8 cellular contexts compared by ENCODE assay signal in genomic region chr1:32652244-32652962, GRCh38. TPM values are rescaled to one million over a fixed set of nuclear protein-coding genes. Genes with fewer than 3 reads are reported as not detected.
A peak's percentile ranks its signal among the peaks of the same experiment; 100 is the strongest.
DNase-seq lines count a peak whose midpoint lies in the region; ATAC-seq, FAIRE-seq and TF ChIP-seq lines count a peak whose summit lies in the region.

No MANE protein-coding gene starts in this region.

- H3K4me1 Mint-ChIP-seq in HFFc6 (ENCODE audit: low read depth) (peaks cover 38% of the 10 kb centered on the region), mesothelial cell of epicardium (peaks cover 52% of the 10 kb centered on the region)

- H3K4me1 ChIP-seq in A549 (peaks cover 23% of the 10 kb centered on the region), GM12878 (ENCODE audit: control insufficient read depth, insufficient read depth, low read length) (peaks cover 3% of the 10 kb centered on the region; the same call in 1 of the 2 replicates)

- 88% methylated on average over 16 of the region's 16 CpGs for WGBS in A549 (ENCODE audit: missing lambda C conversion rate)
- 60% methylated on average over 16 of the region's 16 CpGs for WGBS in GM12878 (ENCODE audit: insufficient coverage, insufficient replicate concordance, low lambda C conversion rate, missing lambda C conversion rate)

- RAD21 ChIA-PET in GM12878 (lab: Charles Lee; ENCODE audit: unreplicated experiment), result interaction anchor here (1.0 kb wide), 1 partner anchor 132 kb away, joined by 3 read pairs; no protein-coding TSS in a partner anchor

- peak overlapping the region; percentile 97 for H3K4me3 Mint-ChIP-seq in HFFc6
- H3K4me3 Mint-ChIP-seq in mesothelial cell of epicardium, result peak overlapping the region; percentile 82

- ATAC-seq in A549 (no peak), GM12878 (no peak)

- no peak for TF ChIP-seq CTCF in A549 (IDR thresholded peaks at IDR 0.05)
- TF ChIP-seq CTCF in HFFc6 (IDR thresholded peaks at IDR 0.05), result no peak
- TF ChIP-seq CTCF in GM12878 (IDR thresholded peaks at IDR 0.05 in 2 of 3, conservative IDR thresholded peaks at IDR 0.05 in 1 of 3; ENCODE audit: control insufficient read depth in 2 of 3, extremely low read depth in 1 of 3, insufficient read depth in 1 of 3, low read depth in 3 of 3, low read length in 3 of 3), result no peak
- no peak for TF ChIP-seq CTCF in mesothelial cell of epicardium (IDR thresholded peaks at IDR 0.05; ENCODE audit: unreplicated experiment)

- FAIRE-seq in A549 (lab: Jason Lieb, UNC), result no peak
- no peak for FAIRE-seq in GM12878 (lab: Jason Lieb, UNC)

- in situ Hi-C loops in GM12878 (cut with MboI), result no loop called here
- in situ Hi-C loops in ACHN (cut with HindIII; ENCODE audit: low pct_ligation_motif_present, low pct_unique_long_range_greater_than_20kb, low sequenced_read_pairs), result no loop called here

- no peaks in the 10 kb centered on the region for H4K20me1 ChIP-seq in GM12878 (ENCODE audit: control insufficient read depth, insufficient read depth)

- H3K9ac ChIP-seq in GM12878 (ENCODE audit: control insufficient read depth, insufficient read depth, low read length), result peak overlapping the region; percentile 100

- H3K4me2 ChIP-seq in A549 (peak overlapping the region; percentile 90), GM12878 (ENCODE audit: control insufficient read depth, insufficient read depth) (peak overlapping the region; percentile 64)

- POLR2A ChIA-PET in A549 (lab: Yijun Ruan, JAX), result no interaction called here
- POLR2A ChIA-PET in GM12878 (lab: Charles Lee), result interaction anchor here (1.0 to 1.1 kb wide), 2 partner anchors 23 to 224 kb away, joined by 3 read pairs; no protein-coding TSS in a partner anchor

- CTCF ChIA-PET in A549 (lab: Yijun Ruan, JAX), result no interaction called here
- CTCF ChIA-PET in GM12878 (lab: Yijun Ruan, JAX), result interaction anchor here (1.2 to 1.5 kb wide), 2 partner anchors 33 to 132 kb away, joined by 3 to 4 read pairs; no protein-coding TSS in a partner anchor

- H3K9me3 ChIP-seq in A549 (no peaks in the 10 kb centered on the region), GM12878 (replicated peaks; ENCODE audit: control insufficient read depth, insufficient read depth, low read length) (no peaks in the 10 kb centered on the region)

- peaks cover 88% of the 10 kb centered on the region for H3K79me2 ChIP-seq in GM12878 (ENCODE audit: control insufficient read depth, insufficient read depth, low read length)

- H3K27ac ChIP-seq in A549 (peak overlapping the region; percentile 88 to 98), GM12878 (ENCODE audit: control insufficient read depth, insufficient read depth) (peak overlapping the region; percentile 100)

- no TSS peak for BruUV-seq in GM12878 (replicated peaks; lab: Mats Ljungman, UMichigan)

- H3K36me3 Mint-ChIP-seq in HFFc6 (ENCODE audit: low read depth) (peaks cover 34% of the 10 kb centered on the region), mesothelial cell of epicardium (peaks cover 23% of the 10 kb centered on the region)

- no peaks in the 10 kb centered on the region for H3K27me3 ChIP-seq in GM12878 (replicated peaks in 1 of 2; ENCODE audit: control insufficient read depth in 2 of 2, insufficient read depth in 2 of 2, low read length in 1 of 2)

- H3K27me3 Mint-ChIP-seq in HFFc6 (ENCODE audit: insufficient read depth) (peaks cover 5% of the 10 kb centered on the region; the same call in 1 of the 2 replicates), mesothelial cell of epicardium (ENCODE audit: low read depth) (no peaks in the 10 kb centered on the region)

- H2AFZ ChIP-seq in GM12878 (ENCODE audit: control insufficient read depth, low read depth, low read length), result no peak overlapping the region

- SMC1A ChIA-PET in GM12878 (lab: Charles Lee; ENCODE audit: uncharacterized antibody, unreplicated experiment), result interaction anchor here (0.9 to 1.4 kb wide), 6 partner anchors 11 to 35 kb away, joined by 3 to 5 read pairs (median 3); no protein-coding TSS in a partner anchor

- TF ChIP-seq RAD21 in A549 (conservative IDR thresholded peaks at IDR 0.05 in 1 of 2, IDR thresholded peaks at IDR 0.05 in 1 of 2), result no peak
- no peak for TF ChIP-seq RAD21 in GM12878 (IDR thresholded peaks at IDR 0.05; ENCODE audit: insufficient read depth, low read depth, low read length)

- H3K4me3 ChIP-seq in A549, result peak overlapping the region; percentile 69
- H3K4me3 ChIP-seq in GM12878, result peak overlapping the region; percentile 76

- peaks cover 0 to 13% of the 10 kb centered on the region in 2 experiments; a peak in 2 of 4 replicates for H3K36me3 ChIP-seq in GM12878 (ENCODE audit: control insufficient read depth in 2 of 2, insufficient read depth in 2 of 2, low read length in 1 of 2)

- intact Hi-C loops in GM12878 (cut with micrococcal nuclease; ENCODE audit: unreplicated experiment), result loop anchor here (5.0 kb wide), 1 partner anchor 130 kb away; no protein-coding TSS in a partner anchor

- TF ChIP-seq POLR2A in A549 (IDR thresholded peaks at IDR 0.05; ENCODE audit: low read length), result no peak
- no peak for TF ChIP-seq POLR2A in GM12878 (IDR thresholded peaks at IDR 0.05; ENCODE audit: low read depth, low read length)

- H3K9me3 Mint-ChIP-seq in HFFc6 (0 out of 2 replicates have a peak, but pooled peaks cover 7% of the 10 kb centered on the region), mesothelial cell of epicardium (no peaks in the 10 kb centered on the region)

- no peak for DNase-seq in A549 (ENCODE audit: low read depth in 1 of 2, low spot score in 1 of 2)
- no peak for DNase-seq in HFFc6
- DNase-seq in GM12878 (ENCODE audit: low read depth, low spot score), result no peak
- DNase-seq in mesothelial cell of epicardium (ENCODE audit: low spot score in 2 of 2, unreplicated experiment in 2 of 2), result no peak
- DNase-seq in MV-4-11 (lab: John Stamatoyannopoulos, UW), result no peak
- DNase-seq in ACHN, result no peak
- DNase-seq in DMS 273 treated with DMSO at 0.1 percent for 48 hours (lab: John Stamatoyannopoulos, UW), result no peak
- no peak for DNase-seq in DMS153 (lab: John Stamatoyannopoulos, UW)

- TF ChIP-seq EP300 in A549 (IDR thresholded peaks at IDR 0.05), result no peak
- TF ChIP-seq EP300 in GM12878 (IDR thresholded peaks at IDR 0.05; ENCODE audit: borderline replicate concordance in 1 of 2, control insufficient read depth in 1 of 2, low read depth in 2 of 2, low read length in 2 of 2), result no peak

- H3K27ac Mint-ChIP-seq in HFFc6 (peak overlapping the region; percentile 100), mesothelial cell of epicardium (peak overlapping the region; percentile 99)

RNA-seq across cellular contexts. Expression of gene RBBP4, which starts 1.4 kb away (rescaled TPM):
- polyA plus RNA-seq in A549 (2011; rRNA removed) (134 and 137 TPM in 2 replicates), A549 (2017; fragmentation: RNase III; extraction: RNeasy Plus Mini Kit Qiagen cat#74134 plus additional on column Dnase treatment) (107 to 109 TPM (median 108 TPM) in 3 replicates), GM12878 (2011; rRNA removed) (228 and 250 TPM in 2 replicates), GM12878 (2014; fragmentation: Illumina TruSeq; extraction: Trizol) (237 and 297 TPM in 2 replicates), GM12878 (2014; fragmentation: Nextera tagmentation; extraction: Ambion mirVana) (100 to 1,000 TPM; 120 to 234 TPM), GM12878 (2014; rRNA removed) (169 and 177 TPM in 2 replicates), GM12878 (2016; fragmentation: Nextera tagmentation; extraction: Ambion mirVana) (100 to 1,000 TPM; 342 to 357 TPM)
- polyA plus RNA-seq in A549 (2012; cell fraction: cytosol; rRNA removed), result 60.0 and 61.5 TPM in 2 replicates
- polyA plus RNA-seq in A549 (2012; cell fraction: nucleus; rRNA removed), result 36.6 and 47.6 TPM in 2 replicates
- polyA minus RNA-seq in A549 (2011; rRNA and poly(A)+ RNA removed), result 107 and 110 TPM in 2 replicates
- total RNA-seq in HFFc6 (2021; fragmentation: NEBNext Ultra II Directional; extraction: Animal tissue kit (Norgen Biotek cat#: 25700)), result 100 to 1,000 TPM; 108 to 137 (median 124) TPM
- total RNA-seq in GM12878 (2013; cell fraction: nucleolus; rRNA removed), result 185 and 189 TPM in 2 replicates
- total RNA-seq in GM12878 (2014; rRNA removed) (156 and 165 TPM in 2 replicates), GM12878 (2014; rRNA removed; fragmentation: Illumina TruSeq; extraction: Trizol) (194 TPM in 2 replicates), GM12878 (2021) (290 and 303 TPM in 2 replicates), mesothelial cell of epicardium (387 to 395 TPM (median 388 TPM) in 3 replicates)
- 131 TPM for polyA plus RNA-seq in GM12878 (2011; ENCODE audit: low read depth)
- 127 and 135 TPM in 2 replicates for polyA plus RNA-seq in GM12878 (2011; cell fraction: cytosol; rRNA removed)
- 156 and 168 TPM in 2 replicates for polyA plus RNA-seq in GM12878 (2011; cell fraction: nucleus; rRNA removed)
- 143 and 197 TPM in 2 replicates for polyA plus RNA-seq in GM12878 (2012)
- 209 and 276 TPM in 2 replicates for polyA minus RNA-seq in GM12878 (2011; rRNA and poly(A)+ RNA removed)
- polyA minus RNA-seq in GM12878 (2011; cell fraction: cytosol; rRNA and poly(A)+ RNA removed), result 110 TPM in 2 replicates
- 73.5 and 94.8 TPM in 2 replicates for polyA minus RNA-seq in GM12878 (2011; cell fraction: nucleus; rRNA and poly(A)+ RNA removed)

RNA-seq across cellular contexts. Expression of gene ZBTB8OS, which starts 2.1 kb away (rescaled TPM):
- polyA plus RNA-seq in A549 (2011; rRNA removed) (69.9 and 85.4 TPM in 2 replicates), A549 (2017; fragmentation: RNase III; extraction: RNeasy Plus Mini Kit Qiagen cat#74134 plus additional on column Dnase treatment) (101 to 106 TPM (median 104 TPM) in 3 replicates), GM12878 (2011; rRNA removed) (131 and 193 TPM in 2 replicates), GM12878 (2014; fragmentation: Illumina TruSeq; extraction: Trizol) (133 and 180 TPM in 2 replicates), GM12878 (2014; fragmentation: Nextera tagmentation; extraction: Ambion mirVana) (100 to 1,000 TPM; 294 to 350 TPM), GM12878 (2014; rRNA removed) (123 and 150 TPM in 2 replicates), GM12878 (2016; fragmentation: Nextera tagmentation; extraction: Ambion mirVana) (100 to 1,000 TPM; 137 to 140 TPM)
- 30.3 and 47.1 TPM in 2 replicates for polyA plus RNA-seq in A549 (2012; cell fraction: cytosol; rRNA removed)
- polyA plus RNA-seq in A549 (2012; cell fraction: nucleus; rRNA removed), result 7.8 and 13.8 TPM in 2 replicates
- polyA minus RNA-seq in A549 (2011; rRNA and poly(A)+ RNA removed), result 7.9 TPM in 2 replicates
- total RNA-seq in HFFc6 (2021; fragmentation: NEBNext Ultra II Directional; extraction: Animal tissue kit (Norgen Biotek cat#: 25700)), result 10 to 100 TPM; 44.9 to 52.7 (median 47.4) TPM
- total RNA-seq in GM12878 (2013; cell fraction: nucleolus; rRNA removed), result 95.3 and 95.8 TPM in 2 replicates
- total RNA-seq in GM12878 (2014; rRNA removed) (77.9 and 83.8 TPM in 2 replicates), GM12878 (2014; rRNA removed; fragmentation: Illumina TruSeq; extraction: Trizol) (144 and 146 TPM in 2 replicates), GM12878 (2021) (77.8 and 88.9 TPM in 2 replicates), mesothelial cell of epicardium (37.8 to 41.3 TPM (median 39.3 TPM) in 3 replicates)
- polyA plus RNA-seq in GM12878 (2011; ENCODE audit: low read depth), result 228 TPM
- 59.4 and 71.0 TPM in 2 replicates for polyA plus RNA-seq in GM12878 (2011; cell fraction: cytosol; rRNA removed)
- polyA plus RNA-seq in GM12878 (2011; cell fraction: nucleus; rRNA removed), result 53.0 and 53.4 TPM in 2 replicates
- polyA plus RNA-seq in GM12878 (2012), result 109 and 139 TPM in 2 replicates
- 21.7 and 34.6 TPM in 2 replicates for polyA minus RNA-seq in GM12878 (2011; rRNA and poly(A)+ RNA removed)
- 12.8 and 13.6 TPM in 2 replicates for polyA minus RNA-seq in GM12878 (2011; cell fraction: cytosol; rRNA and poly(A)+ RNA removed)
- 10.4 and 16.4 TPM in 2 replicates for polyA minus RNA-seq in GM12878 (2011; cell fraction: nucleus; rRNA and poly(A)+ RNA removed)

RNA-seq across cellular contexts. Expression of gene SYNC, which starts 50.2 kb away (rescaled TPM):
- polyA plus RNA-seq in A549 (2011; rRNA removed), result 5.5 and 7.7 TPM in 2 replicates
- 2.8 TPM in 2 replicates for polyA plus RNA-seq in A549 (2012; cell fraction: cytosol; rRNA removed)
- polyA plus RNA-seq in A549 (2012; cell fraction: nucleus; rRNA removed), result 1.5 and 4.2 TPM in 2 replicates
- polyA plus RNA-seq in A549 (2017; fragmentation: RNase III; extraction: RNeasy Plus Mini Kit Qiagen cat#74134 plus additional on column Dnase treatment), result 10.0 to 12.0 TPM (median 11.6 TPM) in 3 replicates
- 4.1 and 5.0 TPM in 2 replicates for polyA minus RNA-seq in A549 (2011; rRNA and poly(A)+ RNA removed)
- 10 to 100 TPM; 40.8 to 51.1 (median 48.1) TPM for total RNA-seq in HFFc6 (2021; fragmentation: NEBNext Ultra II Directional; extraction: Animal tissue kit (Norgen Biotek cat#: 25700))
- total RNA-seq in GM12878 (2013; cell fraction: nucleolus; rRNA removed), result 1.8 TPM in 1 of 2 replicates, not detected in the other
- total RNA-seq in GM12878 (2014; rRNA removed), result 0.27 TPM in 1 of 2 replicates, not detected in the other
- total RNA-seq in GM12878 (2014; rRNA removed; fragmentation: Illumina TruSeq; extraction: Trizol), result 0.04 TPM in 1 of 2 replicates, not detected in the other
- total RNA-seq in GM12878 (2021), result not detected in 2 replicates
- not detected for polyA plus RNA-seq in GM12878 (2011; ENCODE audit: low read depth)
- 0.05 TPM in 1 of 2 replicates, not detected in the other for polyA plus RNA-seq in GM12878 (2011; rRNA removed)
- not detected in 2 replicates for polyA plus RNA-seq in GM12878 (2011; cell fraction: cytosol; rRNA removed)
- polyA plus RNA-seq in GM12878 (2011; cell fraction: nucleus; rRNA removed), result not detected in 2 replicates
- polyA plus RNA-seq in GM12878 (2012), result not detected in 2 replicates
- polyA plus RNA-seq in GM12878 (2014; fragmentation: Illumina TruSeq; extraction: Trizol), result 0.05 TPM in 1 of 2 replicates, not detected in the other
- not detected for polyA plus RNA-seq in GM12878 (2014; fragmentation: Nextera tagmentation; extraction: Ambion mirVana)
- polyA plus RNA-seq in GM12878 (2014; rRNA removed), result not detected in 2 replicates
- under 1 TPM in 1 of 2 experiments, not detected in 1; 0.12 TPM for polyA plus RNA-seq in GM12878 (2016; fragmentation: Nextera tagmentation; extraction: Ambion mirVana)
- polyA minus RNA-seq in GM12878 (2011; rRNA and poly(A)+ RNA removed), result not detected in 2 replicates
- not detected in 2 replicates for polyA minus RNA-seq in GM12878 (2011; cell fraction: cytosol; rRNA and poly(A)+ RNA removed)
- polyA minus RNA-seq in GM12878 (2011; cell fraction: nucleus; rRNA and poly(A)+ RNA removed), result not detected in 2 replicates
- total RNA-seq in mesothelial cell of epicardium, result 3.9 to 4.5 TPM (median 4.0 TPM) in 3 replicates
